Comparison of ENCODE assay signal across 9 cellular contexts in the genomic region with DNA sequence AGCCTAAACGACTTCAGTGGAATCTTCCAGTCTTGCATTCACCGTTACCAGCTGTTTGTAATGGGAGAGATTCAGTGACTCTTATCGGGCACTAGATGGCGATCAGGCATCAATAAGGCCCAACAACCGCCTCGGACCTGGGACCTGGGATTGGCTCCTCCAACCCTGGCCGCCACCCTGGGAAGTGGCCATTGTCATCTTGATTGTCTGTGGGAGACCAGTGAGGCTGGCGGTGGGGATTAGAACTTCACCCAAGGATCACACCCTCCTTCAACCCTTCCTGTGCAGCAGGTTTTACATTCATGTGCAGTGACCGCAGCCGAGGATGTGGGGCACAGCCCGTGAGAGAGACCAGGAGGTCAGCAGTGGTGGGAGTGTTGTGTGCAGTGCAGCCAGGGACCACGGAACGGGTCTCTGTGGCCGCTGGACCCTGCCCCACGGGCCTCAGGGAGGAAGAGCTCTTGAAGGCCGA.
DNase-seq lines count a peak whose midpoint lies in the region; ATAC-seq, FAIRE-seq and TF ChIP-seq lines count a peak whose summit lies in the region.
"Had no signal": no experiment of that assay in that cellular context is flagged by ENCODE, and none has a peak within 500 bp of the region (broad histone marks: within the 10 kb centered on the region; RNA-seq: fewer than 3 reads in every experiment).

No MANE protein-coding gene starts in this region.

- H4K20me1 ChIP-seq in astrocyte (ENCODE audit: insufficient read depth, low read length) (no peaks in the 10 kb centered on the region), smooth muscle cell (ENCODE audit: low read depth) (no peaks in the 10 kb centered on the region)

- peak; percentile 99 for TF ChIP-seq RAD21 in A549 (conservative IDR thresholded peaks at IDR 0.05 in 1 of 2, IDR thresholded peaks at IDR 0.05 in 1 of 2)

- H3K27me3 Mint-ChIP-seq in T-cell: no peaks in the 10 kb centered on the region
- no peaks in the 10 kb centered on the region for H3K27me3 Mint-ChIP-seq in astrocyte (ENCODE audit: low read depth, unreplicated experiment)

- no peak for TF ChIP-seq EP300 in A549 (IDR thresholded peaks at IDR 0.05)

- DNase-seq in A549 (ENCODE audit: low read depth in 1 of 2, low spot score in 1 of 2) (peak; percentile 80 to 94), NCI-H1105 (lab: John Stamatoyannopoulos, UW) (peak; percentile 51), T-cell (peak in 30 of 34 experiments; percentile 4 to 45 (median 22)), astrocyte (ENCODE audit: low read depth) (peak; percentile 75), hippocampal formation (lab: John Stamatoyannopoulos, UW) (peak; percentile 12 to 56), smooth muscle cell (lab: John Stamatoyannopoulos, UW; ENCODE audit: unreplicated experiment) (no peak), GF-D8 (lab: John Stamatoyannopoulos, UW) (no peak)

- peak; percentile 93 to 96 for ATAC-seq in A549
- ATAC-seq in GM18498 (IDR thresholded peaks at IDR 0.05; ENCODE audit: unreplicated experiment): peak; percentile 65
- ATAC-seq in T-cell (replicated peaks in 1 of 4): peak; percentile 43 to 76 (median 65)

- H3K4me3 Mint-ChIP-seq in T-cell: peak overlapping the region in 1 of 3 donors; percentile 17
- H3K4me3 Mint-ChIP-seq in astrocyte (ENCODE audit: unreplicated experiment): peak overlapping the region; percentile 10

- peak overlapping the region; percentile 38 to 60 for H3K27ac Mint-ChIP-seq in T-cell
- peak overlapping the region; percentile 43 for H3K27ac Mint-ChIP-seq in astrocyte (ENCODE audit: unreplicated experiment)

- peaks cover 16% of the 10 kb centered on the region; the same call in 2 of the 3 replicates for H3K9me3 ChIP-seq in A549
- peaks cover 5% of the 10 kb centered on the region for H3K9me3 ChIP-seq in astrocyte (ENCODE audit: insufficient read depth, low read depth, low read length)
- H3K9me3 ChIP-seq in smooth muscle cell (replicated peaks; ENCODE audit: low read depth): no peaks in the 10 kb centered on the region

- WGBS in A549 (ENCODE audit: missing lambda C conversion rate): 12% methylated on average over 16 of the region's 16 CpGs
- WGBS in smooth muscle cell (ENCODE audit: low lambda C conversion rate): 43% methylated on average over 16 of the region's 16 CpGs

- H3K4me1 ChIP-seq in A549 (peaks cover 30% of the 10 kb centered on the region), astrocyte (ENCODE audit: insufficient read depth, low read length) (peaks cover 15% of the 10 kb centered on the region), smooth muscle cell (ENCODE audit: low read depth) (no peaks in the 10 kb centered on the region)

- no peaks in the 10 kb centered on the region for H3F3A ChIP-seq in smooth muscle cell (ENCODE audit: low read depth)

- H3K9me3 Mint-ChIP-seq in T-cell (no peaks in the 10 kb centered on the region), astrocyte (ENCODE audit: unreplicated experiment) (no peaks in the 10 kb centered on the region)

- peak overlapping the region; percentile 18 for H3K9ac ChIP-seq in astrocyte (ENCODE audit: low read length)
- no peak overlapping the region for H3K9ac ChIP-seq in smooth muscle cell (ENCODE audit: low read depth)

- POLR2A ChIA-PET in A549 (lab: Yijun Ruan, JAX): interaction anchor here (0.6 to 1.4 kb wide), 3 partner anchors 154 to 365 kb away, joined by 3 read pairs; a partner anchor contains a TSS
- POLR2A ChIA-PET in T-cell (lab: Charles Lee): no interaction called here

- H3K4me3 ChIP-seq in A549 (no peak overlapping the region), astrocyte (ENCODE audit: insufficient read depth, low read depth, low read length) (no peak overlapping the region), smooth muscle cell (no peak overlapping the region)
- H3K4me3 ChIP-seq: skin epidermis had no signal

- H3K27me3 ChIP-seq in astrocyte (ENCODE audit: insufficient read depth, low read length) (no peaks in the 10 kb centered on the region), smooth muscle cell (ENCODE audit: low read depth) (peaks cover 8% of the 10 kb centered on the region)

- TF ChIP-seq POLR2A in A549 (IDR thresholded peaks at IDR 0.05; ENCODE audit: low read length): no peak

- H2AFZ ChIP-seq in astrocyte (ENCODE audit: low read depth, low read length): peak overlapping the region; percentile 68
- H2AFZ ChIP-seq in smooth muscle cell (ENCODE audit: low read depth): no peak overlapping the region

- CTCF ChIA-PET in A549 (lab: Yijun Ruan, JAX): interaction anchor here (0.6 to 3.3 kb wide), 82 partner anchors 10 to 981 kb away, joined by 3 to 34 read pairs (median 4); a partner anchor contains a TSS
- CTCF ChIA-PET in T-cell (lab: Charles Lee): interaction anchor here (0.5 to 1.4 kb wide), 9 partner anchors 122 to 410 kb away, joined by 3 to 14 read pairs (median 5); no protein-coding TSS in a partner anchor

- H3K79me2 ChIP-seq in astrocyte (ENCODE audit: insufficient read depth, low read length) (no peaks in the 10 kb centered on the region), smooth muscle cell (ENCODE audit: low read depth) (no peaks in the 10 kb centered on the region)

- peak overlapping the region; percentile 82 to 94 for H3K27ac ChIP-seq in A549
- peak overlapping the region; percentile 30 for H3K27ac ChIP-seq in astrocyte (ENCODE audit: low read depth, low read length)
- H3K27ac ChIP-seq in smooth muscle cell (ENCODE audit: low read depth): no peak overlapping the region

- peak; percentile 92 for TF ChIP-seq CTCF in A549 (IDR thresholded peaks at IDR 0.05)
- peak; percentile 85 for TF ChIP-seq CTCF in astrocyte (IDR thresholded peaks at IDR 0.05; ENCODE audit: insufficient read depth, low read depth, low read length)
- peak; percentile 85 for TF ChIP-seq CTCF in smooth muscle cell (IDR thresholded peaks at IDR 0.05; ENCODE audit: borderline replicate concordance, insufficient read depth, poor library complexity, severe bottlenecking)

- H3K4me1 Mint-ChIP-seq in T-cell (peaks cover 27 to 40% (median 32%) of the 10 kb centered on the region in 3 donors), astrocyte (ENCODE audit: low read depth, unreplicated experiment) (peaks cover 35% of the 10 kb centered on the region)

- H3K36me3 ChIP-seq in astrocyte (ENCODE audit: insufficient read depth, low read length) (no peaks in the 10 kb centered on the region), smooth muscle cell (ENCODE audit: low read depth) (no peaks in the 10 kb centered on the region)

- FAIRE-seq in A549 (lab: Jason Lieb, UNC): peak; percentile 77
- FAIRE-seq in astrocyte (lab: Jason Lieb, UNC): peak; percentile 79

- H3K36me3 Mint-ChIP-seq in T-cell (no peaks in the 10 kb centered on the region), astrocyte (ENCODE audit: low read depth, unreplicated experiment) (no peaks in the 10 kb centered on the region)

- H3K4me2 ChIP-seq in A549 (peak overlapping the region; percentile 53), astrocyte (ENCODE audit: low read length) (peak overlapping the region; percentile 26), smooth muscle cell (no peak overlapping the region)

TF ChIP-seq in A549, 52 proteins besides CTCF, POLR2A, EP300 and RAD21:
- 0 out of 2 replicates have a peak, but pooled peaks have one; percentile 23 for TF ChIP-seq MAZ (IDR thresholded peaks at IDR 0.05; ENCODE audit: borderline replicate concordance, low read depth, low read length)
- TF ChIP-seq SMC3 (IDR thresholded peaks at IDR 0.05): peak; percentile 99
- no peak for TF ChIP-seq KDM1A (IDR thresholded peaks at IDR 0.05; ENCODE audit: low read depth)
- no peak for TF ChIP-seq CHD2 (IDR thresholded peaks at IDR 0.05; ENCODE audit: low read length, partially characterized antibody)
- TF ChIP-seq, protein P1, sequence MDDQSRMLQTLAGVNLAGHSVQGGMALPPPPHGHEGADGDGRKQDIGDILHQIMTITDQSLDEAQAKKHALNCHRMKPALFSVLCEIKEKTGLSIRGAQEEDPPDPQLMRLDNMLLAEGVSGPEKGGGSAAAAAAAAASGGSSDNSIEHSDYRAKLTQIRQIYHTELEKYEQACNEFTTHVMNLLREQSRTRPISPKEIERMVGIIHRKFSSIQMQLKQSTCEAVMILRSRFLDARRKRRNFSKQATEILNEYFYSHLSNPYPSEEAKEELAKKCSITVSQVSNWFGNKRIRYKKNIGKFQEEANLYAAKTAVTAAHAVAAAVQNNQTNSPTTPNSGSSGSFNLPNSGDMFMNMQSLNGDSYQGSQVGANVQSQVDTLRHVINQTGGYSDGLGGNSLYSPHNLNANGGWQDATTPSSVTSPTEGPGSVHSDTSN (IDR thresholded peaks at IDR 0.05): no peak
- TF ChIP-seq, protein P2, sequence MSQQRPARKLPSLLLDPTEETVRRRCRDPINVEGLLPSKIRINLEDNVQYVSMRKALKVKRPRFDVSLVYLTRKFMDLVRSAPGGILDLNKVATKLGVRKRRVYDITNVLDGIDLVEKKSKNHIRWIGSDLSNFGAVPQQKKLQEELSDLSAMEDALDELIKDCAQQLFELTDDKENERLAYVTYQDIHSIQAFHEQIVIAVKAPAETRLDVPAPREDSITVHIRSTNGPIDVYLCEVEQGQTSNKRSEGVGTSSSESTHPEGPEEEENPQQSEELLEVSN (IDR thresholded peaks at IDR 0.05; ENCODE audit: borderline replicate concordance, low read depth): peak; percentile 46; the same call in 1 of the 2 replicates
- no peak for TF ChIP-seq FOXS1 (CRISPR knock-in tag; IDR thresholded peaks at IDR 0.05)
- peak; percentile 13; the same call in 1 of the 2 replicates for TF ChIP-seq GATA3 (IDR thresholded peaks at IDR 0.05; ENCODE audit: borderline replicate concordance)
- peak; percentile 31 for TF ChIP-seq ZFP36 (IDR thresholded peaks at IDR 0.05; ENCODE audit: borderline replicate concordance, partially characterized antibody)
- 0 out of 4 replicates have a peak, but pooled peaks of 1 of the 2 experiments have one; percentile 19 for TF ChIP-seq CEBPB (IDR thresholded peaks at IDR 0.05)
- TF ChIP-seq, protein P3, sequence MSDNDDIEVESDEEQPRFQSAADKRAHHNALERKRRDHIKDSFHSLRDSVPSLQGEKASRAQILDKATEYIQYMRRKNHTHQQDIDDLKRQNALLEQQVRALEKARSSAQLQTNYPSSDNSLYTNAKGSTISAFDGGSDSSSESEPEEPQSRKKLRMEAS (IDR thresholded peaks at IDR 0.05): peak; percentile 56

Comparison
In these comparisons a context has a peak if more than half of its experiments do, and no peak if none do; other contexts are left out.
1. DNase-seq: peak in A549 (2 of 2), NCI-H1105 (single experiment), T-cell (30 of 34), astrocyte (single experiment) and hippocampal formation (2 of 2); none in smooth muscle cell (single experiment) and GF-D8 (single experiment).
2. Peak in every context shown above with its lines, with median percentiles within 50 percentile points of each other: ATAC-seq and CTCF ChIP-seq.